15 cellular contexts compared by ENCODE assay signal in the genomic region with DNA sequence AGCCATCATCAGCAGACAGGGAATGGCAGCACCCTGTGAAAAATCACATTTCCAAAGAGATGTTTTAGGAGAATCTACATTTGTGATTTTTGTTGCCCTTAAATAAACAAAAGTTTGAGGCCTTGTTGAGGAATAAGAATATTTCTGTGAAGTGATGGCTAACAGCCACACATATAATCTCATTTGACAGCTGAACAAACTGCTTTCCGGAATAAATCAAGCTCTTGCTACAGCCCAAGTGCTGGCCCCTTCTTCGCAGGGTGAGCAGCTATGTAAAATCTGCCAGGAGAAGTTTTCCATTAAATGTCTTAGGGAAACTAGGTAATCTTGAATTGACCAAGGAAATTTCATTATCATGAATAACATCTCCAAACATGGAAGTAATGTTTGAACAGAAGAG.
DNase-seq lines count a peak whose midpoint lies in the region; ATAC-seq and TF ChIP-seq lines count a peak whose summit lies in the region.
"Had no signal": no experiment of that assay in that cellular context is flagged by ENCODE, and none has a peak within 500 bp of the region (broad histone marks: within the 10 kb centered on the region; RNA-seq: fewer than 3 reads in every experiment).

No MANE protein-coding gene starts in this region.

- no peak for TF ChIP-seq CTCF in HEK293 (tag by site-specific recombination; IDR thresholded peaks at IDR 0.05)
- no peak for TF ChIP-seq CTCF in fibroblast of villous mesenchyme (IDR thresholded peaks at IDR 0.05; ENCODE audit: insufficient read depth, low read depth, low read length)

- no peaks in the 10 kb centered on the region; the same call in 1 of the 2 replicates for H3K9me3 ChIP-seq in HEK293 (ENCODE audit: control insufficient read depth, insufficient read depth, low read depth, low read length)
- H3K9me3 ChIP-seq: BLaER1, HAP-1 had no signal

- no peak for ATAC-seq in HG02642 (IDR thresholded peaks at IDR 0.05; ENCODE audit: poor library complexity, unreplicated experiment)
- ATAC-seq: HepG2 had no signal

- no peak overlapping the region for H3K4me3 ChIP-seq in HEK293 (ENCODE audit: low read depth, low read length)
- H3K4me3 ChIP-seq in fibroblast of villous mesenchyme (ENCODE audit: low read depth, low read length): no peak overlapping the region
- H3K4me3 ChIP-seq: BLaER1, GM23248, HAP-1 had no signal

- POLR2A ChIA-PET in HEK293 (lab: Yijun Ruan, JAX): no interaction called here

- DNase-seq in amniotic epithelial cell (ENCODE audit: low read depth) (peak; percentile 9), fibroblast of villous mesenchyme (ENCODE audit: low read depth) (peak; percentile 11), superior temporal gyrus (ENCODE audit: extremely low spot score) (peak; percentile 12), iPS-NIHi7 (ENCODE audit: extremely low spot score) (no peak), epidermal melanocyte (ENCODE audit: insufficient read length, low spot score) (no peak)
- DNase-seq: 8988T; CD4-positive, alpha-beta memory T cell; DMS79; GDM1; GM23248 had no signal

- no peaks in the 10 kb centered on the region for H3K4me1 ChIP-seq in HEK293 (ENCODE audit: control insufficient read depth, insufficient read depth, low read length)
- H3K4me1 ChIP-seq: BLaER1, HAP-1 had no signal

- H3K27ac ChIP-seq in HEK293 (ENCODE audit: extremely low read depth, low read depth, low read length): no peak overlapping the region
- H3K27ac ChIP-seq: BLaER1, GM23248 had no signal

- no peaks in the 10 kb centered on the region; a peak in 1 of 3 replicates for H3K36me3 ChIP-seq in HEK293 (ENCODE audit: control insufficient read depth in 2 of 2, insufficient read depth in 1 of 2, low read length in 2 of 2)
- H3K36me3 ChIP-seq: BLaER1, HAP-1 had no signal

- CTCF ChIA-PET in HEK293 (lab: Yijun Ruan, JAX): no interaction called here

TF ChIP-seq in HEK293, 187 proteins besides CTCF, POLR2A, EP300 and RAD21:
- TF ChIP-seq ZNF140 (tag by site-specific recombination; IDR thresholded peaks at IDR 0.05) (no peak), PRDM6 (tag by site-specific recombination; IDR thresholded peaks at IDR 0.05) (peak; percentile 30)

Comparison
In these comparisons a context has a peak if more than half of its experiments do, and no peak if none do; other contexts are left out.
1. DNase-seq: peak in amniotic epithelial cell (single experiment), fibroblast of villous mesenchyme (single experiment) and superior temporal gyrus (single experiment); none in iPS-NIHi7 (single experiment) and epidermal melanocyte (single experiment).